Comparison of ENCODE assay signal across 21 cellular contexts in the genomic region with DNA sequence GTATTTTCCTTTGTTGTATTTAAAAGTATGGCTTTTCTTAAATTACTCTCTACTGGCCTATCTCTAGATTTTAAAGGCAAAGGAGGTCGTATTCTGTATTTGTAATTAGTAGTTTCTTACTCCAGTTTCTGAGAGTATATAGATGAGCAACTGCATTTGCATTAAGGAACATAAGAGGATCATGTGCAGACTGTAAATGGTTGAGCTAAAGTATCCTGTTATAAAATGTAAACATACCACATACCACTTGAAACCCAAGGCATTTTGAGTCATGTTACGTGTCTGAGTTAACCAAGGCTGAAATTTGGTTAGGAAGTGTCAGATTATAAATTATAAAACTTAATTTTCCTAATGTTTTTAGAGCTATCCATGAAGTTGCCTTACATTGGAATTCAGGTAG.
A peak's percentile ranks its signal among the peaks of the same experiment; 100 is the strongest.
DNase-seq lines count a peak whose midpoint lies in the region; ATAC-seq and TF ChIP-seq lines count a peak whose summit lies in the region.
"Had no signal": no experiment of that assay in that cellular context is flagged by ENCODE, and none has a peak within 500 bp of the region (broad histone marks: within the 10 kb centered on the region; RNA-seq: fewer than 3 reads in every experiment).

No MANE protein-coding gene starts in this region.

- intact Hi-C loops in left lung (cut with DNase I): no loop called here
- intact Hi-C loops in testis (cut with DNase I; ENCODE audit: low total_unique reads): no loop called here
- intact Hi-C loops in activated T-helper 2 cell treated with anti-CD3 and anti-CD28 coated beads, Interferon-gamma antibody, Interleukin-2, Interleukin-4, amounts not matched to agents 10 μg/mL and 5 μg/mL and 100 μg/mL, durations not matched to agents 14 hours and 24 hours and 36 hours (cut with micrococcal nuclease): no loop called here

- TF ChIP-seq CTCF in left lung (IDR thresholded peaks at IDR 0.05): no peak
- TF ChIP-seq CTCF in testis (IDR thresholded peaks at IDR 0.05): no peak
- TF ChIP-seq CTCF in GM23338 (conservative IDR thresholded peaks at IDR 0.05; ENCODE audit: low read depth in 2 of 2): no peak

- peaks cover 4% of the 10 kb centered on the region for H3K27me3 Mint-ChIP-seq in GM23338 (ENCODE audit: insufficient read depth, low read depth, poor library complexity)
- H3K27me3 Mint-ChIP-seq in activated T-helper 2 cell treated with anti-CD3 and anti-CD28 coated beads, Interferon-gamma antibody, Interleukin-2, Interleukin-4, amounts not matched to agents 10 μg/mL and 5 μg/mL and 100 μg/mL, durations not matched to agents 14 hours and 24 hours and 36 hours (ENCODE audit: low read depth): no peaks in the 10 kb centered on the region
- H3K27me3 Mint-ChIP-seq: activated CD8-positive, alpha-beta memory T cell treated with anti-CD3 and anti-CD28 coated beads, Interleukin-2, amount 10 ng/mL, durations not matched to agents 7 days and 5 days had no signal

- H3K4me3 ChIP-seq in left lung (no peak overlapping the region), testis (no peak overlapping the region), GM23338 (no peak overlapping the region)
- H3K4me3 ChIP-seq: colonic mucosa, neural progenitor cell, right atrium auricular region had no signal

- ATAC-seq in GM18867 (IDR thresholded peaks at IDR 0.05; ENCODE audit: unreplicated experiment) (peak; percentile 52), HG02588 (IDR thresholded peaks at IDR 0.05; ENCODE audit: unreplicated experiment) (peak; percentile 42), HG03565 (IDR thresholded peaks at IDR 0.05; ENCODE audit: unreplicated experiment) (peak; percentile 32), left lung (peak; percentile 64), GM23338 (no peak)
- ATAC-seq: activated CD8-positive, alpha-beta memory T cell treated with anti-CD3 and anti-CD28 coated beads, Interleukin-2, amount 10 ng/mL, durations not matched to agents 7 days and 5 days had no signal

- H3K27me3 ChIP-seq in left lung: no peaks in the 10 kb centered on the region
- no peaks in the 10 kb centered on the region for H3K27me3 ChIP-seq in testis
- H3K27me3 ChIP-seq in GM23338 (ENCODE audit: insufficient read depth): no peaks in the 10 kb centered on the region
- H3K27me3 ChIP-seq: colonic mucosa, neural progenitor cell, right atrium auricular region had no signal

- DNase-seq in left lung (no peak), testis (no peak), GM23338 (ENCODE audit: low spot score) (no peak)
- no peak for DNase-seq in activated T-helper 2 cell treated with anti-CD3 and anti-CD28 coated beads, Interferon-gamma antibody, Interleukin-2, Interleukin-4, amounts not matched to agents 10 μg/mL and 5 μg/mL and 100 μg/mL, durations not matched to agents 14 hours and 24 hours and 36 hours (ENCODE audit: low spot score)
- DNase-seq: activated CD4-positive, alpha-beta T cell treated with anti-CD3 and anti-CD28 coated beads for 1 hour; activated CD8-positive, alpha-beta memory T cell treated with anti-CD3 and anti-CD28 coated beads, Interleukin-2, amount 10 ng/mL, durations not matched to agents 7 days and 5 days; aorta; colonic mucosa; COR-L47; GDM1; head of caudate nucleus; kidney; NCI-H1048; NCI-H2171; SIG-M5 had no signal

- TF ChIP-seq POLR2A in testis (IDR thresholded peaks at IDR 0.05): no peak

- H3K4me3 Mint-ChIP-seq in GM23338: no peak overlapping the region
- no peak overlapping the region for H3K4me3 Mint-ChIP-seq in activated T-helper 2 cell treated with anti-CD3 and anti-CD28 coated beads, Interferon-gamma antibody, Interleukin-2, Interleukin-4, amounts not matched to agents 10 μg/mL and 5 μg/mL and 100 μg/mL, durations not matched to agents 14 hours and 24 hours and 36 hours (ENCODE audit: low read depth)
- H3K4me3 Mint-ChIP-seq: activated CD8-positive, alpha-beta memory T cell treated with anti-CD3 and anti-CD28 coated beads, Interleukin-2, amount 10 ng/mL, durations not matched to agents 7 days and 5 days; neural progenitor cell; T-helper 2 cell treated with Interferon-gamma antibody and Interleukin-4, amounts not matched to agents 5 μg/mL and 100 μg/mL, for 36 hours had no signal

- no peak overlapping the region for H3K4me2 ChIP-seq in GM23338
- H3K4me2 ChIP-seq: neural progenitor cell had no signal

- H3K4me1 ChIP-seq in left lung (no peaks in the 10 kb centered on the region), testis (no peaks in the 10 kb centered on the region), GM23338 (ENCODE audit: insufficient read depth) (no peaks in the 10 kb centered on the region)
- H3K4me1 ChIP-seq: colonic mucosa, neural progenitor cell, right atrium auricular region had no signal

- no peaks in the 10 kb centered on the region for H3K9me3 ChIP-seq in left lung
- no peaks in the 10 kb centered on the region for H3K9me3 ChIP-seq in testis
- H3K9me3 ChIP-seq: colonic mucosa, right atrium auricular region had no signal

- H3F3A ChIP-seq in GM23338 (replicated peaks; ENCODE audit: low read depth): no peaks in the 10 kb centered on the region

- no peaks in the 10 kb centered on the region for H3K4me1 Mint-ChIP-seq in GM23338
- peaks cover 2% of the 10 kb centered on the region for H3K4me1 Mint-ChIP-seq in activated T-helper 2 cell treated with anti-CD3 and anti-CD28 coated beads, Interferon-gamma antibody, Interleukin-2, Interleukin-4, amounts not matched to agents 10 μg/mL and 5 μg/mL and 100 μg/mL, durations not matched to agents 14 hours and 24 hours and 36 hours (ENCODE audit: low read depth)
- H3K4me1 Mint-ChIP-seq: activated CD8-positive, alpha-beta memory T cell treated with anti-CD3 and anti-CD28 coated beads, Interleukin-2, amount 10 ng/mL, durations not matched to agents 7 days and 5 days; neural progenitor cell had no signal

- no peak overlapping the region for H3K27ac Mint-ChIP-seq in GM23338
- no peak overlapping the region for H3K27ac Mint-ChIP-seq in activated T-helper 2 cell treated with anti-CD3 and anti-CD28 coated beads, Interferon-gamma antibody, Interleukin-2, Interleukin-4, amounts not matched to agents 10 μg/mL and 5 μg/mL and 100 μg/mL, durations not matched to agents 14 hours and 24 hours and 36 hours
- H3K27ac Mint-ChIP-seq: activated CD8-positive, alpha-beta memory T cell treated with anti-CD3 and anti-CD28 coated beads, Interleukin-2, amount 10 ng/mL, durations not matched to agents 7 days and 5 days; neural progenitor cell; T-helper 2 cell treated with Interferon-gamma antibody and Interleukin-4, amounts not matched to agents 5 μg/mL and 100 μg/mL, for 36 hours had no signal

- H3K79me2 ChIP-seq in GM23338 (replicated peaks; ENCODE audit: insufficient read depth): no peaks in the 10 kb centered on the region

- no peak overlapping the region for H3K27ac ChIP-seq in left lung
- no peak overlapping the region for H3K27ac ChIP-seq in testis
- H3K27ac ChIP-seq in GM23338 (ENCODE audit: low read depth): no peak overlapping the region
- H3K27ac ChIP-seq: colonic mucosa, neural progenitor cell, right atrium auricular region had no signal

- no peak overlapping the region for H2AFZ ChIP-seq in GM23338
- H2AFZ ChIP-seq: neural progenitor cell had no signal

- H3K9me3 Mint-ChIP-seq in GM23338: no peaks in the 10 kb centered on the region
- no peaks in the 10 kb centered on the region for H3K9me3 Mint-ChIP-seq in activated T-helper 2 cell treated with anti-CD3 and anti-CD28 coated beads, Interferon-gamma antibody, Interleukin-2, Interleukin-4, amounts not matched to agents 10 μg/mL and 5 μg/mL and 100 μg/mL, durations not matched to agents 14 hours and 24 hours and 36 hours
- H3K9me3 Mint-ChIP-seq: neural progenitor cell; T-helper 2 cell treated with Interferon-gamma antibody and Interleukin-4, amounts not matched to agents 5 μg/mL and 100 μg/mL, for 36 hours had no signal

- H3K9me2 ChIP-seq in GM23338 (ENCODE audit: insufficient read depth): no peaks in the 10 kb centered on the region

- H3K36me3 Mint-ChIP-seq in GM23338 (ENCODE audit: low read depth): no peaks in the 10 kb centered on the region
- peaks cover 40% of the 10 kb centered on the region for H3K36me3 Mint-ChIP-seq in activated T-helper 2 cell treated with anti-CD3 and anti-CD28 coated beads, Interferon-gamma antibody, Interleukin-2, Interleukin-4, amounts not matched to agents 10 μg/mL and 5 μg/mL and 100 μg/mL, durations not matched to agents 14 hours and 24 hours and 36 hours (ENCODE audit: low read depth)

- H4K20me1 ChIP-seq in GM23338 (replicated peaks; ENCODE audit: insufficient read depth): no peaks in the 10 kb centered on the region

- WGBS in testis, 2 donors: 90 to 95% methylated on average over 2 of the region's 2 CpGs

- H3K36me3 ChIP-seq in left lung (peaks cover 0 to 39% of the 10 kb centered on the region in 2 donors), testis (ENCODE audit: low read depth, missing control alignments) (no peaks in the 10 kb centered on the region), GM23338 (ENCODE audit: insufficient read depth) (no peaks in the 10 kb centered on the region)
- H3K36me3 ChIP-seq: colonic mucosa, neural progenitor cell had no signal

TF ChIP-seq in GM23338, 12 proteins besides CTCF, POLR2A, EP300 and RAD21 (continues in another document):
- no peak for TF ChIP-seq ZNF331 (CRISPR knock-in tag; IDR thresholded peaks at IDR 0.05; ENCODE audit: low read depth)
- TF ChIP-seq POLR2AphosphoS5 (IDR thresholded peaks at IDR 0.05; ENCODE audit: low read depth): no peak
- no peak for TF ChIP-seq NANOG (IDR thresholded peaks at IDR 0.05; ENCODE audit: borderline replicate concordance)
- TF ChIP-seq, protein P1, sequence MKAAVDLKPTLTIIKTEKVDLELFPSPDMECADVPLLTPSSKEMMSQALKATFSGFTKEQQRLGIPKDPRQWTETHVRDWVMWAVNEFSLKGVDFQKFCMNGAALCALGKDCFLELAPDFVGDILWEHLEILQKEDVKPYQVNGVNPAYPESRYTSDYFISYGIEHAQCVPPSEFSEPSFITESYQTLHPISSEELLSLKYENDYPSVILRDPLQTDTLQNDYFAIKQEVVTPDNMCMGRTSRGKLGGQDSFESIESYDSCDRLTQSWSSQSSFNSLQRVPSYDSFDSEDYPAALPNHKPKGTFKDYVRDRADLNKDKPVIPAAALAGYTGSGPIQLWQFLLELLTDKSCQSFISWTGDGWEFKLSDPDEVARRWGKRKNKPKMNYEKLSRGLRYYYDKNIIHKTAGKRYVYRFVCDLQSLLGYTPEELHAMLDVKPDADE (IDR thresholded peaks at IDR 0.05): no peak
- TF ChIP-seq CREB1 (CRISPR knock-in tag; IDR thresholded peaks at IDR 0.05; ENCODE audit: low read depth): no peak
- no peak for TF ChIP-seq EZH2phosphoT487 (IDR thresholded peaks at IDR 0.05; ENCODE audit: unreplicated experiment)
